In genomic region chr14:85214471-85214870, GRCh38 we compare ENCODE assay signal across 25 cellular contexts.
DNase-seq lines count a peak whose midpoint lies in the region; ATAC-seq and TF ChIP-seq lines count a peak whose summit lies in the region.
"Had no signal": no experiment of that assay in that cellular context is flagged by ENCODE, and none has a peak within 500 bp of the region (broad histone marks: within the 10 kb centered on the region; RNA-seq: fewer than 3 reads in every experiment).

No MANE protein-coding gene starts in this region.

- TF ChIP-seq CTCF in brain microvascular endothelial cell (IDR thresholded peaks at IDR 0.05; ENCODE audit: low read depth, low read length, missing control alignments) (no peak), fibroblast of the aortic adventitia (IDR thresholded peaks at IDR 0.05; ENCODE audit: insufficient read depth, low read length) (no peak)

- H3K36me3 ChIP-seq in brain microvascular endothelial cell (replicated peaks): no peaks in the 10 kb centered on the region
- H3K36me3 ChIP-seq: BLaER1, neural progenitor cell had no signal

- H3K4me3 ChIP-seq in brain microvascular endothelial cell (ENCODE audit: low read depth, low read length): no peak overlapping the region
- no peak overlapping the region for H3K4me3 ChIP-seq in fibroblast of the aortic adventitia (ENCODE audit: low read depth, low read length)
- H3K4me3 ChIP-seq: BLaER1, GM23338, neural progenitor cell, skin epidermis had no signal

- in situ Hi-C loops in brain microvascular endothelial cell (cut with HindIII; ENCODE audit: low pct_ligation_motif_present, low sequenced_read_pairs): no loop called here

- peak overlapping the region; percentile 67 for H3K27ac ChIP-seq in brain microvascular endothelial cell
- H3K27ac ChIP-seq: BLaER1, neural progenitor cell, parathyroid adenoma, skin epidermis had no signal

- ATAC-seq in GM21447 (IDR thresholded peaks at IDR 0.05; ENCODE audit: unreplicated experiment): no peak
- ATAC-seq in GM21825 (IDR thresholded peaks at IDR 0.05; ENCODE audit: unreplicated experiment): no peak
- ATAC-seq: GM23338; HepG2; stimulated activated memory B cell treated with anti-CD40 and anti-IgM and Interleukin-4, amounts not matched to agents 10 μg/mL and 1 μg/mL and 100 μg/mL, for 72 hours; WTC11 had no signal

- no peaks in the 10 kb centered on the region for H3K27me3 ChIP-seq in brain microvascular endothelial cell (replicated peaks)
- H3K27me3 ChIP-seq: BLaER1, neural progenitor cell had no signal

- DNase-seq in EL (peak; percentile 65), LHCN-M2 (ENCODE audit: low read depth) (peak; percentile 51), brain microvascular endothelial cell (peak; percentile 73), fibroblast of the aortic adventitia (ENCODE audit: low read depth) (peak; percentile 11), superior temporal gyrus (ENCODE audit: extremely low spot score) (no peak), GOT3 (lab: John Stamatoyannopoulos, UW) (no peak)
- DNase-seq: activated T-cell treated with anti-CD3 and anti-CD28 coated beads, Interleukin-2, amount 50 U/mL, for 48 hours; DMS 273 treated with DMSO at 0.1 percent for 48 hours; head of caudate nucleus; kidney; MV-4-11; NCI-H1436; retina; RPMI8226; substantia nigra had no signal

Comparison
In these comparisons a context has a peak if more than half of its experiments do, and no peak if none do; other contexts are left out.
1. DNase-seq: peak in EL (single experiment), LHCN-M2 (single experiment), brain microvascular endothelial cell (single experiment) and fibroblast of the aortic adventitia (single experiment); none in superior temporal gyrus (single experiment) and GOT3 (single experiment).